ENCODE assay signal across 8 cellular contexts in genomic region chr17:20381358-20382298, GRCh38.
DNase-seq lines count a peak whose midpoint lies in the region; ATAC-seq and TF ChIP-seq lines count a peak whose summit lies in the region.
"Not testable (repeated sequence)": the region's sequence is repeated elsewhere in the genome, so short reads cannot be mapped to it uniquely, and the experiment has no call there.

No MANE protein-coding gene starts in this region.

- not testable (repeated sequence) for H3K79me2 ChIP-seq in fibroblast of lung (ENCODE audit: control insufficient read depth, insufficient read depth, low read length); mesendoderm (ENCODE audit: control insufficient read depth, insufficient read depth, low read length)

- H2AFZ ChIP-seq in fibroblast of lung (ENCODE audit: low read length), result not testable (repeated sequence)

- DNase-seq in CD14-positive monocyte (ENCODE audit: low spot score); RWPE2 (ENCODE audit: low spot score); stimulated activated effector memory CD8-positive, alpha-beta T cell treated with anti-CD3 and anti-CD28 coated beads, Interleukin-12 subunit alpha, Interleukin-12 subunit beta, amount 100 ng/mL, for 72 hours (ENCODE audit: low spot score in 2 of 2): not testable (repeated sequence)
- DNase-seq in H4 (ENCODE audit: low spot score), result peak; percentile 44
- peak; percentile 56 for DNase-seq in NCI-H1436 (lab: John Stamatoyannopoulos, UW)
- peak; percentile 3 for DNase-seq in activated gamma-delta T cell treated with Interleukin-2 at 50 U/mL for 16 hours
- DNase-seq in fibroblast of lung (ENCODE audit: low read depth in 2 of 2), result peak; percentile 3 to 11
- DNase-seq in mesendoderm, result peak; percentile 69

- TF ChIP-seq CTCF in CD14-positive monocyte (IDR thresholded peaks at IDR 0.05) (peak; percentile 68), RWPE2 (IDR thresholded peaks at IDR 0.05; ENCODE audit: poor library complexity, severe bottlenecking) (peak; percentile 38), fibroblast of lung (conservative IDR thresholded peaks at IDR 0.05 in 1 of 2, IDR thresholded peaks at IDR 0.05 in 1 of 2; ENCODE audit: low read depth in 1 of 2, low read length in 2 of 2) (peak; percentile 27 to 61)

- not testable (repeated sequence) for H2BK15ac ChIP-seq in mesendoderm (replicated peaks; ENCODE audit: low read depth)

- not testable (repeated sequence) for H3K4me1 Mint-ChIP-seq in CD14-positive monocyte; stimulated activated effector memory CD8-positive, alpha-beta T cell treated with anti-CD3 and anti-CD28 coated beads, Interleukin-12 subunit alpha, Interleukin-12 subunit beta, amount 100 ng/mL, for 72 hours

- intact Hi-C loops in CD14-positive monocyte (cut with micrococcal nuclease), result not testable (repeated sequence)

- H2BK5ac ChIP-seq in mesendoderm (ENCODE audit: low read length), result not testable (repeated sequence)

- not testable (repeated sequence) for H3K9me3 Mint-ChIP-seq in CD14-positive monocyte; stimulated activated effector memory CD8-positive, alpha-beta T cell treated with anti-CD3 and anti-CD28 coated beads, Interleukin-12 subunit alpha, Interleukin-12 subunit beta, amount 100 ng/mL, for 72 hours

- H3K27me3 ChIP-seq in RWPE2 (ENCODE audit: insufficient read depth, poor library complexity, severe bottlenecking); fibroblast of lung (ENCODE audit: control insufficient read depth, insufficient read depth, low read length); mesendoderm (ENCODE audit: insufficient read depth, low read length, poor library complexity): not testable (repeated sequence)

- not testable (repeated sequence) for H2AK5ac ChIP-seq in mesendoderm (ENCODE audit: low read length)

- not testable (repeated sequence) for H2BK120ac ChIP-seq in mesendoderm (ENCODE audit: low read depth, low read length)

- H4K20me1 ChIP-seq in fibroblast of lung (ENCODE audit: control insufficient read depth, extremely low read depth, insufficient read depth, low read length), result not testable (repeated sequence)

- H3K9ac ChIP-seq in fibroblast of lung (ENCODE audit: insufficient read depth, low read length); mesendoderm (ENCODE audit: low read length): not testable (repeated sequence)

- not testable (repeated sequence) for H3K27me3 Mint-ChIP-seq in CD14-positive monocyte (ENCODE audit: low read depth in 3 of 3)

- no CpG with 5 or more reads among the region's 20 CpGs for WGBS in mesendoderm (ENCODE audit: extremely low coverage, insufficient coverage, low lambda C conversion rate)

- H3K56ac ChIP-seq in mesendoderm (ENCODE audit: low read length), result not testable (repeated sequence)

- H3K4ac ChIP-seq in mesendoderm (ENCODE audit: low read depth, low read length), result not testable (repeated sequence)

- H3K36me3 ChIP-seq in RWPE2 (ENCODE audit: low read depth); fibroblast of lung (ENCODE audit: control insufficient read depth, insufficient read depth, low read length); mesendoderm (ENCODE audit: control insufficient read depth, insufficient read depth, low read length): not testable (repeated sequence)

- not testable (repeated sequence) for H4K5ac ChIP-seq in mesendoderm (ENCODE audit: low read length)

- H3K4me3 Mint-ChIP-seq in CD14-positive monocyte, result peak overlapping the region in 1 of 2 donors; percentile 30
- H3K4me3 Mint-ChIP-seq in stimulated activated effector memory CD8-positive, alpha-beta T cell treated with anti-CD3 and anti-CD28 coated beads, Interleukin-12 subunit alpha, Interleukin-12 subunit beta, amount 100 ng/mL, for 72 hours, result peak overlapping the region; percentile 44

- not testable (repeated sequence) for H3K4me1 ChIP-seq in RWPE2 (ENCODE audit: insufficient read depth, poor library complexity, severe bottlenecking); fibroblast of lung (ENCODE audit: control insufficient read depth, extremely low read depth, insufficient read depth, low read length); mesendoderm (ENCODE audit: control insufficient read depth, low read depth, low read length)

- not testable (repeated sequence) for H3K79me1 ChIP-seq in mesendoderm (ENCODE audit: low read length)

- not testable (repeated sequence) for H3K18ac ChIP-seq in mesendoderm (ENCODE audit: low read length)

- H4K8ac ChIP-seq in mesendoderm (ENCODE audit: low read depth, low read length), result not testable (repeated sequence)

- not testable (repeated sequence) for H3K27ac Mint-ChIP-seq in CD14-positive monocyte
- H3K27ac Mint-ChIP-seq in stimulated activated effector memory CD8-positive, alpha-beta T cell treated with anti-CD3 and anti-CD28 coated beads, Interleukin-12 subunit alpha, Interleukin-12 subunit beta, amount 100 ng/mL, for 72 hours, result peak overlapping the region; percentile 4

- peak; percentile 21; the same call in 1 of the 3 replicates for ATAC-seq in RWPE2 (ENCODE audit: low read depth)
- ATAC-seq in stimulated activated effector memory CD8-positive, alpha-beta T cell treated with anti-CD3 and anti-CD28 coated beads, Interleukin-12 subunit alpha, Interleukin-12 subunit beta, amount 100 ng/mL, for 72 hours, result peak; percentile 73

- not testable (repeated sequence) for H3K27ac ChIP-seq in RWPE2 (ENCODE audit: poor library complexity, severe bottlenecking); fibroblast of lung (ENCODE audit: insufficient read depth, low read length); mesendoderm (ENCODE audit: low read depth, low read length)

- H3K23ac ChIP-seq in mesendoderm (ENCODE audit: low read length), result not testable (repeated sequence)

- not testable (repeated sequence) for H3K9me3 ChIP-seq in RWPE2 (ENCODE audit: severe bottlenecking); fibroblast of lung (ENCODE audit: control insufficient read depth, insufficient read depth, low read depth, low read length)

- not testable (repeated sequence) for H3K4me3 ChIP-seq in RWPE2 (ENCODE audit: severe bottlenecking); fibroblast of lung (replicated peaks in 1 of 4; ENCODE audit: control extremely low read depth in 1 of 4, insufficient read depth in 1 of 4, low read depth in 3 of 4, low read length in 4 of 4); mesendoderm (ENCODE audit: low read length)

- not testable (repeated sequence) for H3K36me3 Mint-ChIP-seq in CD14-positive monocyte; stimulated activated effector memory CD8-positive, alpha-beta T cell treated with anti-CD3 and anti-CD28 coated beads, Interleukin-12 subunit alpha, Interleukin-12 subunit beta, amount 100 ng/mL, for 72 hours

- H3K4me2 ChIP-seq in fibroblast of lung (ENCODE audit: extremely low read depth, insufficient read depth, low read length); mesendoderm (ENCODE audit: low read length): not testable (repeated sequence)
